Comparison of ENCODE assay signal across 8 cellular contexts in genomic region chr1:15851251-15852035, GRCh38. TPM values are rescaled to one million over a fixed set of nuclear protein-coding genes. Genes with fewer than 3 reads are reported as not detected.
DNase-seq lines count a peak whose midpoint lies in the region; TF ChIP-seq lines count a peak whose summit lies in the region.

No MANE protein-coding gene starts in this region.

- no peaks in the 10 kb centered on the region for H3K9me3 ChIP-seq in neutrophil
- H3K9me3 ChIP-seq in tibial nerve, result no peaks in the 10 kb centered on the region

- peak overlapping the region; percentile 14 for H3K27ac ChIP-seq in cingulate gyrus (ENCODE audit: low read depth, low read length)
- H3K27ac ChIP-seq in neutrophil, result peak overlapping the region; percentile 97
- H3K27ac ChIP-seq in tibial nerve, result peak overlapping the region in 2 of 4 donors; percentile 97 to 99

- TF ChIP-seq POLR2A in NB4 (IDR thresholded peaks at IDR 0.05; ENCODE audit: extremely low read depth, insufficient read length), result no peak
- no peak for TF ChIP-seq POLR2A in tibial nerve (IDR thresholded peaks at IDR 0.05)

- H3K27me3 ChIP-seq in neutrophil, result no peaks in the 10 kb centered on the region
- H3K27me3 ChIP-seq in tibial nerve, result no peaks in the 10 kb centered on the region

- WGBS in tibial nerve, 2 donors, result 49 to 51% methylated on average over 16 of the region's 16 CpGs

- peak overlapping the region; percentile 99 for H3K4me3 ChIP-seq in NB4 (ENCODE audit: low read depth, low read length)
- H3K4me3 ChIP-seq in neutrophil (ENCODE audit: low read depth in 1 of 2, low read length in 1 of 2), result no peak overlapping the region
- no peak overlapping the region for H3K4me3 ChIP-seq in tibial nerve

- no peak for TF ChIP-seq EP300 in tibial nerve (IDR thresholded peaks at IDR 0.05)

- TF ChIP-seq CTCF in NB4 (IDR thresholded peaks at IDR 0.05; ENCODE audit: low read depth, low read length) (no peak), neutrophil (IDR thresholded peaks at IDR 0.05) (no peak), tibial nerve (IDR thresholded peaks at IDR 0.05) (no peak)

- H3K4me1 ChIP-seq in neutrophil (ENCODE audit: control insufficient read depth in 1 of 2, insufficient read depth in 1 of 2, low read depth in 1 of 2, low read length in 1 of 2), result peaks cover 41% of the 10 kb centered on the region in 2 experiments
- peaks cover 0 to 66% (median 25%) of the 10 kb centered on the region in 4 donors for H3K4me1 ChIP-seq in tibial nerve

- peak; percentile 7 for DNase-seq in DMS79 (lab: John Stamatoyannopoulos, UW)
- DNase-seq in NB4 (ENCODE audit: low read depth), result no peak
- DNase-seq in OCI-M2 (lab: John Stamatoyannopoulos, UW; ENCODE audit: unreplicated experiment), result no peak
- no peak for DNase-seq in tibial nerve (ENCODE audit: low spot score in 2 of 2)
- DNase-seq in NAMALWA (ENCODE audit: low spot score), result no peak
- DNase-seq in NCI-H1694 (lab: John Stamatoyannopoulos, UW), result no peak

- H3K36me3 ChIP-seq in neutrophil, result peaks cover 6% of the 10 kb centered on the region
- H3K36me3 ChIP-seq in tibial nerve, result no peaks in the 10 kb centered on the region

RNA-seq across cellular contexts. Expression of gene SPEN, which starts 3.9 kb away (rescaled TPM):
- total RNA-seq in tibial nerve, result 10 to 100 TPM; 67.9 to 87.0 (median 77.8) TPM

RNA-seq across cellular contexts. Expression of gene UQCRHL, which starts 44.0 kb away (rescaled TPM):
- 1 to 10 TPM; 1.1 to 2.5 (median 1.4) TPM for total RNA-seq in tibial nerve
